In genomic region chr10:21401196-21401595, GRCh38 we compare ENCODE assay signal across 21 cellular contexts.
A peak's percentile ranks its signal among the peaks of the same experiment; 100 is the strongest.
DNase-seq lines count a peak whose midpoint lies in the region; ATAC-seq, FAIRE-seq and TF ChIP-seq lines count a peak whose summit lies in the region.
"Had no signal": no experiment of that assay in that cellular context is flagged by ENCODE, and none has a peak within 500 bp of the region (broad histone marks: within the 10 kb centered on the region; RNA-seq: fewer than 3 reads in every experiment).

No MANE protein-coding gene starts in this region.

- no peaks in the 10 kb centered on the region for H3K27me3 ChIP-seq in CD8-positive, alpha-beta memory T cell (ENCODE audit: insufficient read depth, low read length, poor library complexity, severe bottlenecking)
- H3K27me3 ChIP-seq: ovary, suprapubic skin had no signal

- CTCF ChIA-PET in CD8-positive, alpha-beta memory T cell (lab: Charles Lee) = no interaction called here

- H3K27ac ChIP-seq in CD8-positive, alpha-beta memory T cell (ENCODE audit: low read depth, low read length) = no peak overlapping the region
- H3K27ac ChIP-seq: left ventricle myocardium inferior, ovary, suprapubic skin had no signal

- TF ChIP-seq CTCF in fibroblast of the aortic adventitia (IDR thresholded peaks at IDR 0.05; ENCODE audit: insufficient read depth, low read length) (no peak), type B pancreatic cell (conservative IDR thresholded peaks at IDR 0.05) (no peak)

- no peak overlapping the region for H3K4me3 ChIP-seq in fibroblast of the aortic adventitia (ENCODE audit: low read depth, low read length)
- H3K4me3 ChIP-seq in CD8-positive, alpha-beta memory T cell (ENCODE audit: low read length) = no peak overlapping the region
- H3K4me3 ChIP-seq: left ventricle myocardium inferior, ovary, suprapubic skin had no signal

- peaks cover 7% of the 10 kb centered on the region for H3K9me3 Mint-ChIP-seq in type B pancreatic cell
- H3K9me3 Mint-ChIP-seq in CD8-positive, alpha-beta memory T cell = no peaks in the 10 kb centered on the region
- H3K9me3 Mint-ChIP-seq: activated naive CD8-positive, alpha-beta T cell treated with anti-CD3 and anti-CD28 coated beads, Interleukin-2, amount 10 ng/mL, durations not matched to agents 7 days and 5 days; activated T-cell treated with anti-CD3 and anti-CD28 coated beads, Interleukin-2, amount 50 U/mL, for 4 hours had no signal

- ATAC-seq in HG02759 (IDR thresholded peaks at IDR 0.05; ENCODE audit: unreplicated experiment) (peak; percentile 56), GM21423 (IDR thresholded peaks at IDR 0.05; ENCODE audit: unreplicated experiment) (no peak)
- ATAC-seq: activated T-cell treated with anti-CD3 and anti-CD28 coated beads, Interleukin-2, amount 50 U/mL, for 4 hours had no signal

- peak; percentile 98 for FAIRE-seq in RCC 7860 (lab: Jason Lieb, UNC)

- H3K4me1 Mint-ChIP-seq in type B pancreatic cell (ENCODE audit: unreplicated experiment) = peaks cover 16% of the 10 kb centered on the region
- peaks cover under 1 to 2% (median 1%) of the 10 kb centered on the region in 3 donors for H3K4me1 Mint-ChIP-seq in CD8-positive, alpha-beta memory T cell
- H3K4me1 Mint-ChIP-seq: activated naive CD8-positive, alpha-beta T cell treated with anti-CD3 and anti-CD28 coated beads, Interleukin-2, amount 10 ng/mL, durations not matched to agents 7 days and 5 days had no signal

- no peaks in the 10 kb centered on the region for H3K36me3 ChIP-seq in CD8-positive, alpha-beta memory T cell (ENCODE audit: insufficient read depth, low read length)
- H3K36me3 ChIP-seq: left ventricle myocardium inferior, ovary, suprapubic skin had no signal

- H3K27ac Mint-ChIP-seq in type B pancreatic cell = peak overlapping the region; percentile 95
- H3K27ac Mint-ChIP-seq in CD8-positive, alpha-beta memory T cell = no peak overlapping the region
- H3K27ac Mint-ChIP-seq: activated naive CD8-positive, alpha-beta T cell treated with anti-CD3 and anti-CD28 coated beads, Interleukin-2, amount 10 ng/mL, durations not matched to agents 7 days and 5 days had no signal

- H3K4me3 Mint-ChIP-seq in type B pancreatic cell = peak overlapping the region; percentile 28
- no peak overlapping the region for H3K4me3 Mint-ChIP-seq in CD8-positive, alpha-beta memory T cell
- H3K4me3 Mint-ChIP-seq: activated naive CD8-positive, alpha-beta T cell treated with anti-CD3 and anti-CD28 coated beads, Interleukin-2, amount 10 ng/mL, durations not matched to agents 7 days and 5 days; activated T-cell treated with anti-CD3 and anti-CD28 coated beads, Interleukin-2, amount 50 U/mL, for 4 hours had no signal

- H3K4me1 ChIP-seq in CD8-positive, alpha-beta memory T cell (ENCODE audit: insufficient read depth, low read length) = no peaks in the 10 kb centered on the region

- peaks cover 3% of the 10 kb centered on the region for H3K36me3 Mint-ChIP-seq in type B pancreatic cell
- no peaks in the 10 kb centered on the region for H3K36me3 Mint-ChIP-seq in CD8-positive, alpha-beta memory T cell
- H3K36me3 Mint-ChIP-seq: activated naive CD8-positive, alpha-beta T cell treated with anti-CD3 and anti-CD28 coated beads, Interleukin-2, amount 10 ng/mL, durations not matched to agents 7 days and 5 days had no signal

- DNase-seq in RCC 7860 (ENCODE audit: low spot score) (peak; percentile 95), fibroblast of the aortic adventitia (ENCODE audit: low read depth) (peak; percentile 12), type B pancreatic cell (ENCODE audit: extremely low spot score, unreplicated experiment) (no peak)
- no peak for DNase-seq in activated naive CD4-positive, alpha-beta T cell treated with anti-CD3 and anti-CD28 coated beads, Interleukin-2, amount 50 U/mL, for 16 hours
- DNase-seq in CD8-positive, alpha-beta memory T cell = no peak
- DNase-seq: activated CD4-positive, alpha-beta T cell treated with anti-CD3 and anti-CD28 coated beads, Interleukin-2, amount 50 U/mL, for 48 hours; activated naive CD8-positive, alpha-beta T cell treated with anti-CD3 and anti-CD28 coated beads, Interleukin-2, amount 10 ng/mL, durations not matched to agents 7 days and 5 days; activated T-cell treated with anti-CD3 and anti-CD28 coated beads, Interleukin-2, amount 50 U/mL, for 4 hours; C1 segment of cervical spinal cord; caudate nucleus; DMS79 treated with DMSO at 0.1 percent for 48 hours; effector memory CD4-positive, alpha-beta T cell; GOT3; left ventricle myocardium inferior; NCI-H2029 treated with DMSO at 0.1 percent for 48 hours; NCI-H524 treated with DMSO at 0.1 percent for 48 hours; ovary; stimulated activated CD4-positive, alpha-beta T cell treated with anti-CD3 and anti-CD28 coated beads, Interleukin-2, amount 100 ng/mL, for 48 hours had no signal

- POLR2A ChIA-PET in CD8-positive, alpha-beta memory T cell (lab: Charles Lee) = no interaction called here

- no peaks in the 10 kb centered on the region for H3K27me3 Mint-ChIP-seq in type B pancreatic cell
- H3K27me3 Mint-ChIP-seq in CD8-positive, alpha-beta memory T cell = peaks cover 9 to 10% of the 10 kb centered on the region in 2 donors

- H3K9me3 ChIP-seq in CD8-positive, alpha-beta memory T cell (ENCODE audit: low read length) = no peaks in the 10 kb centered on the region
- H3K9me3 ChIP-seq: ovary, suprapubic skin had no signal

Comparison
In these comparisons a context has a peak if more than half of its experiments do, and no peak if none do; other contexts are left out.
1. DNase-seq: peak in RCC 7860 (single experiment) and fibroblast of the aortic adventitia (single experiment); none in type B pancreatic cell (single experiment), activated naive CD4-positive, alpha-beta T cell treated with anti-CD3 and anti-CD28 coated beads, Interleukin-2, amount 50 U/mL, for 16 hours (single experiment) and CD8-positive, alpha-beta memory T cell (0 of 5).